1 cellular context compared by ENCODE assay signal in the genomic region with DNA sequence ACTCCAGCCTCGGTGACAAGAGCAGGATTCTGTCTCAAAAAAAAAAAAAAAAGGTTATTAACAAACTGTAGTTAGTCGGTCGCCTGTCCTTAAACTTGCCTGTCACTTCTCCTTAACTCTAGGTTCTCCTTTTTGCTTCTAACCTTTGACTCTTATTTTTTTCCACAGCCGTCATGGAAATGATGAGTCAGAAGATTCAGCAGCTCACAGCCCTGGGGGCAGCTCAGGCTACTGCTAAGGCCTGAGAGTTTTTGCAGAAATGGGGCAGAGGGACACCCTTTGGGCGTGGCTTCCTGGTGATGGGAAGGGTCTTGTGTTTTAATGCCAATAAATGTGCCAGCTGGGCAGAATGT.
TF ChIP-seq lines count a peak whose summit lies in the region.

No MANE protein-coding gene starts in this region.

TF ChIP-seq in SK-N-SH, 30 proteins besides CTCF, POLR2A, EP300 and RAD21 (continued from another document):
- no peak for TF ChIP-seq GABPA (IDR thresholded peaks at IDR 0.05; ENCODE audit: low read depth)
